ENCODE assay signal across 8 cellular contexts in the genomic region with DNA sequence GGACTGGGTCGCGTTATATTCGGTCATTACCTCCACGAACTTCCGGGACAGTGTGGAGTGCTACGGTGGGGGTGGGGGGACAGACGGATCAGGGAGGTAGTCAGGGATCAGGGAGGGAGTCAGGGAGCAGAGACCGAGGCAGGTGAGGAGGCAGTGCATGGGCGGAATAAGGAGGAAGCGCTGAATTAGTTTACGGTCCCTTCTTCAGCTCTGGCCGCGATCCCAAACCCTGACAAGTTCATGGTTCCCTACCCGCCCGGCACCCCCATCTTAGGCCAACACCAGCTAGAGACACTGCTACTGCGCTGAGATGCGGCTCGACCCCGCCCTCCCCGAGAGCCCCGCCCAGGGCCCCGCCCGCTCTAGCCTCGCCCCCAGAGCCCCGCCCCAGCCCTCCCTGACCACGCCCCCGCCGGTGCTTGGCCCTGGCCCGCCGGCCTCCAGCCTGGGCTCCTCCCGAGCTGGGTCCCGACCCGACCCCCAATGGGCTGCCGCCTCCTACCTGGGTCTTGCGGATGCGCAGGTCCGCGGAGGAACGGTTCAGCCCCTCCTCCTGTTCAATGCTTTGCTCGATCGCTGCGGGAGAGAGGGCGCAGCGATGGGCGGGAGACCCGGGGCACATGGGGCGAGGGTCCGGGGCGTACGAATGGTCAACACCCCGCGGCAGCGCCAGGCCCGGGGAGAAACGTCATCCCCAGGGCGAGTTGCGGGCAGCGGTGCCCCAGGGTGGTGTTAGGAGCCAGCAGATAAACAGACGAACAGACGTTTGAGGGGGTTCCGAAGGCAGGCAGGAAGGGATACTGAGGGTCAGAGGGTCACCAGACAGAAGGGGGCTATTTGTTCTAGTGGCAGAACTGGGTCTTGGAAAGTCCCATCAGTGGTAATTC. TPM values are rescaled to one million over a fixed set of nuclear protein-coding genes. Genes with fewer than 3 reads are reported as not detected.
A peak's percentile ranks its signal among the peaks of the same experiment; 100 is the strongest.
DNase-seq lines count a peak whose midpoint lies in the region; ATAC-seq and TF ChIP-seq lines count a peak whose summit lies in the region.

No MANE protein-coding gene starts in this region.

- H3K27me3 Mint-ChIP-seq in activated T-cell treated with anti-CD3 and anti-CD28 coated beads, Interleukin-2, amount 50 U/mL, for 24 hours, result no peaks in the 10 kb centered on the region
- H3K27me3 Mint-ChIP-seq in natural killer cell (ENCODE audit: low read depth in 2 of 2), result peaks cover 0 to 9% of the 10 kb centered on the region in 2 donors
- no peaks in the 10 kb centered on the region for H3K27me3 Mint-ChIP-seq in stimulated activated naive CD8-positive, alpha-beta T cell treated with anti-CD3 and anti-CD28 coated beads, Interleukin-15, amount 100 ng/mL, for 72 hours

- H3K36me3 Mint-ChIP-seq in activated T-cell treated with anti-CD3 and anti-CD28 coated beads, Interleukin-2, amount 50 U/mL, for 24 hours (ENCODE audit: low read depth), result no peaks in the 10 kb centered on the region
- no peaks in the 10 kb centered on the region for H3K36me3 Mint-ChIP-seq in natural killer cell

- H3K27ac Mint-ChIP-seq in activated T-cell treated with anti-CD3 and anti-CD28 coated beads, Interleukin-2, amount 50 U/mL, for 24 hours, result peak overlapping the region; percentile 66
- H3K27ac Mint-ChIP-seq in natural killer cell, result no peak overlapping the region
- H3K27ac Mint-ChIP-seq in stimulated activated naive CD8-positive, alpha-beta T cell treated with anti-CD3 and anti-CD28 coated beads, Interleukin-15, amount 100 ng/mL, for 72 hours, result peak overlapping the region; percentile 55 to 78

- H3K9ac ChIP-seq in OCI-LY1 (ENCODE audit: low read length) (peak overlapping the region; percentile 68), fibroblast of lung (ENCODE audit: insufficient read depth, low read length) (peak overlapping the region; percentile 75)

- H3K9me3 Mint-ChIP-seq in activated T-cell treated with anti-CD3 and anti-CD28 coated beads, Interleukin-2, amount 50 U/mL, for 24 hours, result no peaks in the 10 kb centered on the region
- H3K9me3 Mint-ChIP-seq in natural killer cell, result no peaks in the 10 kb centered on the region
- no peaks in the 10 kb centered on the region for H3K9me3 Mint-ChIP-seq in stimulated activated naive CD8-positive, alpha-beta T cell treated with anti-CD3 and anti-CD28 coated beads, Interleukin-15, amount 100 ng/mL, for 72 hours

- TF ChIP-seq CTCF in OCI-LY1 (IDR thresholded peaks at IDR 0.05; ENCODE audit: low read length) (no peak), fibroblast of lung (conservative IDR thresholded peaks at IDR 0.05 in 1 of 2, IDR thresholded peaks at IDR 0.05 in 1 of 2; ENCODE audit: low read depth in 1 of 2, low read length in 2 of 2) (no peak), natural killer cell (IDR thresholded peaks at IDR 0.05) (no peak)

- DNase-seq in NCI-H82 (lab: John Stamatoyannopoulos, UW) (peak; percentile 26), NCI-H82 treated with DMSO at 0.1 percent for 48 hours (lab: John Stamatoyannopoulos, UW; ENCODE audit: unreplicated experiment) (no peak), fibroblast of lung (ENCODE audit: low read depth in 2 of 2) (peak; percentile 64 to 69), natural killer cell (peak; percentile 47)
- peak; percentile 89 for DNase-seq in activated T-cell treated with anti-CD3 and anti-CD28 coated beads, Interleukin-2, amount 50 U/mL, for 24 hours
- DNase-seq in stimulated activated naive CD8-positive, alpha-beta T cell treated with anti-CD3 and anti-CD28 coated beads, Interleukin-15, amount 100 ng/mL, for 72 hours, result peak; percentile 76 to 77

- peaks cover 25% of the 10 kb centered on the region for H3K4me1 ChIP-seq in OCI-LY1 (ENCODE audit: insufficient read depth, low read length, severe bottlenecking)
- peaks cover 21% of the 10 kb centered on the region for H3K4me1 ChIP-seq in fibroblast of lung (ENCODE audit: control insufficient read depth, extremely low read depth, insufficient read depth, low read length)

- no peaks in the 10 kb centered on the region for H3K79me2 ChIP-seq in OCI-LY1 (ENCODE audit: insufficient read depth, low read length)
- no peaks in the 10 kb centered on the region for H3K79me2 ChIP-seq in fibroblast of lung (ENCODE audit: control insufficient read depth, insufficient read depth, low read length)

- H3F3A ChIP-seq in OCI-LY1 (ENCODE audit: insufficient read depth, low read length), result no peaks in the 10 kb centered on the region

- peaks cover 18% of the 10 kb centered on the region for H3K4me1 Mint-ChIP-seq in activated T-cell treated with anti-CD3 and anti-CD28 coated beads, Interleukin-2, amount 50 U/mL, for 24 hours (ENCODE audit: low read depth)
- peaks cover 0 to 10% of the 10 kb centered on the region in 2 donors for H3K4me1 Mint-ChIP-seq in natural killer cell
- peaks cover 33% of the 10 kb centered on the region for H3K4me1 Mint-ChIP-seq in stimulated activated naive CD8-positive, alpha-beta T cell treated with anti-CD3 and anti-CD28 coated beads, Interleukin-15, amount 100 ng/mL, for 72 hours

- H3K27ac ChIP-seq in OCI-LY1 (ENCODE audit: low read depth, low read length, poor library complexity, severe bottlenecking), result no peak overlapping the region
- peak overlapping the region; percentile 95 for H3K27ac ChIP-seq in fibroblast of lung (ENCODE audit: insufficient read depth, low read length)

- ATAC-seq in HG03095 (IDR thresholded peaks at IDR 0.05; ENCODE audit: unreplicated experiment), result peak; percentile 64
- peak; percentile 96 to 98 (median 97) for ATAC-seq in natural killer cell
- ATAC-seq in stimulated activated naive CD8-positive, alpha-beta T cell treated with anti-CD3 and anti-CD28 coated beads, Interleukin-15, amount 100 ng/mL, for 72 hours, result peak; percentile 95

- H3K9me2 ChIP-seq in OCI-LY1 (ENCODE audit: low read depth, low read length), result no peaks in the 10 kb centered on the region

- intact Hi-C loops in natural killer cell (cut with micrococcal nuclease), result no loop called here

- no peaks in the 10 kb centered on the region for H3K36me3 ChIP-seq in OCI-LY1 (ENCODE audit: insufficient read depth, low read length)
- peaks cover 4% of the 10 kb centered on the region for H3K36me3 ChIP-seq in fibroblast of lung (ENCODE audit: control insufficient read depth, insufficient read depth, low read length)

- peak overlapping the region; percentile 53; the same call in 1 of the 2 replicates for H2AFZ ChIP-seq in OCI-LY1 (ENCODE audit: low read length)
- H2AFZ ChIP-seq in fibroblast of lung (ENCODE audit: low read length), result peak overlapping the region; percentile 85

- H3K4me3 Mint-ChIP-seq in activated T-cell treated with anti-CD3 and anti-CD28 coated beads, Interleukin-2, amount 50 U/mL, for 24 hours, result peak overlapping the region; percentile 79
- peak overlapping the region; percentile 61 for H3K4me3 Mint-ChIP-seq in natural killer cell
- peak overlapping the region; percentile 90 to 91 for H3K4me3 Mint-ChIP-seq in stimulated activated naive CD8-positive, alpha-beta T cell treated with anti-CD3 and anti-CD28 coated beads, Interleukin-15, amount 100 ng/mL, for 72 hours

- H4K20me1 ChIP-seq in OCI-LY1 (ENCODE audit: insufficient read depth, low read length) (no peaks in the 10 kb centered on the region), fibroblast of lung (ENCODE audit: control insufficient read depth, extremely low read depth, insufficient read depth, low read length) (no peaks in the 10 kb centered on the region)

- H3K4me3 ChIP-seq in OCI-LY1 (ENCODE audit: low read depth, low read length, poor library complexity, severe bottlenecking), result peak overlapping the region; percentile 69
- peak overlapping the region; percentile 55 to 71 (median 64) for H3K4me3 ChIP-seq in fibroblast of lung (replicated peaks in 1 of 4; ENCODE audit: control extremely low read depth in 1 of 4, insufficient read depth in 1 of 4, low read depth in 3 of 4, low read length in 4 of 4)

- no peaks in the 10 kb centered on the region for H3K9me3 ChIP-seq in OCI-LY1 (ENCODE audit: low read length)
- no peaks in the 10 kb centered on the region for H3K9me3 ChIP-seq in fibroblast of lung (ENCODE audit: control insufficient read depth, insufficient read depth, low read depth, low read length)

- H3K4me2 ChIP-seq in OCI-LY1 (ENCODE audit: low read length), result peak overlapping the region; percentile 81
- H3K4me2 ChIP-seq in fibroblast of lung (ENCODE audit: extremely low read depth, insufficient read depth, low read length), result peak overlapping the region; percentile 96

- H3K27me3 ChIP-seq in OCI-LY1 (ENCODE audit: insufficient read depth, low read length), result no peaks in the 10 kb centered on the region
- H3K27me3 ChIP-seq in fibroblast of lung (ENCODE audit: control insufficient read depth, insufficient read depth, low read length), result no peaks in the 10 kb centered on the region

RNA-seq across cellular contexts. Expression of gene HSD3B7, which starts 12.2 kb away (rescaled TPM):
- total RNA-seq in fibroblast of lung (32.9 and 47.9 TPM in 2 replicates), natural killer cell (1 to 10 TPM in 1 of 3 donors, under 1 TPM in 2; 0.26 to 2.1 (median 0.39) TPM)
- polyA plus RNA-seq in fibroblast of lung, result 13.2 and 15.9 TPM in 2 replicates
- polyA plus RNA-seq in fibroblast of lung (2012), result 15.9 and 22.1 TPM in 2 replicates
- polyA minus RNA-seq in fibroblast of lung (ENCODE audit: low replicate concordance), result 54.4 and 72.1 TPM in 2 replicates

RNA-seq across cellular contexts. Expression of gene STX1B, which starts 13.2 kb away (rescaled TPM):
- total RNA-seq in fibroblast of lung (1.3 and 2.1 TPM in 2 replicates), natural killer cell (1 to 10 TPM in 1 of 3 donors, under 1 TPM in 2; 0.14 to 1.6 (median 0.32) TPM)
- polyA plus RNA-seq in fibroblast of lung, result 1.3 and 4.2 TPM in 2 replicates
- 1.4 and 4.5 TPM in 2 replicates for polyA plus RNA-seq in fibroblast of lung (2012)
- 8.1 and 15.3 TPM in 2 replicates for polyA minus RNA-seq in fibroblast of lung (ENCODE audit: low replicate concordance)

RNA-seq across cellular contexts. Expression of gene STX4, which starts 36.1 kb away (rescaled TPM):
- total RNA-seq in fibroblast of lung (28.0 and 37.5 TPM in 2 replicates), natural killer cell (100 to 1,000 TPM; 128 to 145 (median 133) TPM)
- 42.8 and 53.9 TPM in 2 replicates for polyA plus RNA-seq in fibroblast of lung
- polyA plus RNA-seq in fibroblast of lung (2012), result 55.8 and 78.3 TPM in 2 replicates
- 104 and 156 TPM in 2 replicates for polyA minus RNA-seq in fibroblast of lung (ENCODE audit: low replicate concordance)

RNA-seq across cellular contexts. Expression of gene SETD1A, which starts 39.7 kb away (rescaled TPM):
- 1.5 and 3.5 TPM in 2 replicates for total RNA-seq in fibroblast of lung
- 1.4 and 2.3 TPM in 2 replicates for polyA plus RNA-seq in fibroblast of lung
- 9.6 and 10.0 TPM in 2 replicates for polyA plus RNA-seq in fibroblast of lung (2012)
- 7.0 and 16.1 TPM in 2 replicates for polyA minus RNA-seq in fibroblast of lung (ENCODE audit: low replicate concordance)
- total RNA-seq in natural killer cell, result 10 to 100 TPM; 32.9 to 34.5 (median 33.9) TPM

RNA-seq across cellular contexts. Expression of gene ORAI3, which starts 48.4 kb away (rescaled TPM):
- total RNA-seq in fibroblast of lung, result 44.2 and 74.1 TPM in 2 replicates
- polyA plus RNA-seq in fibroblast of lung, result 24.6 and 41.1 TPM in 2 replicates
- 19.0 and 29.7 TPM in 2 replicates for polyA plus RNA-seq in fibroblast of lung (2012)
- 35.2 and 72.6 TPM in 2 replicates for polyA minus RNA-seq in fibroblast of lung (ENCODE audit: low replicate concordance)
- total RNA-seq in natural killer cell, result 10 to 100 TPM; 10.8 to 19.8 (median 12.8) TPM

Comparison
In these comparisons a context has a peak if more than half of its experiments do, and no peak if none do; other contexts are left out.
1. H3K27ac Mint-ChIP-seq: peak in activated T-cell treated with anti-CD3 and anti-CD28 coated beads, Interleukin-2, amount 50 U/mL, for 24 hours (single experiment) and stimulated activated naive CD8-positive, alpha-beta T cell treated with anti-CD3 and anti-CD28 coated beads, Interleukin-15, amount 100 ng/mL, for 72 hours (2 of 2); none in natural killer cell (0 of 2).
2. RNA of gene HSD3B7, which starts 12.2 kb away (total RNA-seq): 32.9 to 47.9 TPM in fibroblast of lung; 0.26 to 2.1 TPM in natural killer cell; every median in the first group is over 10 times any median in the second.
3. Peak in every context shown above with its lines, with median percentiles within 50 percentile points of each other: ATAC-seq and H3K4me3 Mint-ChIP-seq.